In the genomic region with DNA sequence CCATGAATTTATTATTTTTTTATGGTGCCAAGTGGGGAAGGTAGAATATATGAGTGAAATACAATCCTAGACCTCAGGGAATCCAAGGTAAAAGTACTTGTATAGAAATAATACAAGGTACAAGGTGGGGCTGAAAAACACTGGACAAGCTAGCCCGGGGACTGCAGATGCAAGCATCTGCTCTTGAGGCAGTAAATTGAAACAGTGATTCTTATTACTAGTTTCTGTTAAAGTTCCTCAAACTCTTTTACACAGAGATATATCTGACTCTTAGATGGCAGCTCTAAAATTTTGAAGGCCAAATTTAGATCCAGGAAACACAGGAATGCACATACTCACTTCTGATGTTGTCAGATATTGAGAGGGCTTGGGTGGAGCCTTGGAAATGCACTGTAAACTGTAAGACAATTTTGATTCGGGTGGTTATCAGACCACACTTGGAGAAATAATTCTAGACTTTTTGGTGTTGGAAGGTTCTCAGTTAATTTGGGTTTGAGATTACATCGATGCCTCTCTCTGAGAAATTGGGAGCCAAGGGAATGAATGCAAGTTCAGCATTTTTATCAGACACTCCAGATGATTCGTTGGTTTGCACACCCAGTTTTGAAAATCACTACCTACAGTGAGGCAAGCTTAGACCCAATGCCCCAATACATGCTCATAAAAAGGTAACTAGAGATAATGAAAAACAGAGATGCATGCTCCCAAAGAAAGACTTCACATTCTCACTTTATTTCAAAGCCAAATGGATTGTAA, we compare ENCODE assay signal across 17 cellular contexts. TPM values are rescaled to one million over a fixed set of nuclear protein-coding genes. Genes with fewer than 3 reads are reported as not detected.
"Had no signal": no experiment of that assay in that cellular context is flagged by ENCODE, and none has a peak within 500 bp of the region (broad histone marks: within the 10 kb centered on the region; RNA-seq: fewer than 3 reads in every experiment).

No MANE protein-coding gene starts in this region.

- FAIRE-seq: colon, endothelial cell of umbilical vein, frontal cortex had no signal

- H3K27ac ChIP-seq: psoas muscle, sigmoid colon, suprapubic skin, VCaP had no signal

- ATAC-seq: activated CD8-positive, alpha-beta T cell treated with anti-CD3 and anti-CD28 coated beads for 36 hours; left ventricle myocardium superior; natural killer cell treated with Interleukin-12 subunit alpha and Interleukin-12 subunit beta and Interleukin-15 and Interleukin-18, amount 100 ng/mL, for 72 hours had no signal

- H3K4me3 ChIP-seq: psoas muscle, sigmoid colon, suprapubic skin had no signal

- H3K36me3 ChIP-seq: sigmoid colon, suprapubic skin had no signal

- DNase-seq: activated CD8-positive, alpha-beta memory T cell treated with anti-CD3 and anti-CD28 coated beads, Interleukin-2, amount 50 U/mL, for 48 hours; activated CD8-positive, alpha-beta T cell treated with anti-CD3 and anti-CD28 coated beads for 36 hours; activated naive CD4-positive, alpha-beta T cell treated with anti-CD3 and anti-CD28 coated beads, Interleukin-2, amount 10 ng/mL, durations not matched to agents 7 days and 5 days; left ventricle myocardium superior; mesenchymal stem cell; occipital lobe; psoas muscle; sigmoid colon; stimulated activated CD4-positive, alpha-beta T cell treated with anti-CD3 and anti-CD28 coated beads, Interleukin-2, amount 100 ng/mL, for 24 hours; stimulated activated naive CD4-positive, alpha-beta T cell; T1000 had no signal

- H3K4me1 ChIP-seq: sigmoid colon, suprapubic skin had no signal

- H3K27me3 ChIP-seq: sigmoid colon, suprapubic skin had no signal

- H3K9me3 ChIP-seq: psoas muscle, sigmoid colon, suprapubic skin had no signal

RNA-seq across cellular contexts. Expression of a gene that starts 7.3 kb away (rescaled TPM):
- total RNA-seq: endothelial cell of umbilical vein; natural killer cell treated with Interleukin-12 subunit alpha and Interleukin-12 subunit beta and Interleukin-15 and Interleukin-18, amount 100 ng/mL, for 72 hours had no signal
- polyA plus RNA-seq: endothelial cell of umbilical vein had no signal
